8 cellular contexts compared by ENCODE assay signal in genomic region chrX:154378799-154379568, GRCh38. TPM values are rescaled to one million over a fixed set of nuclear protein-coding genes. Genes with fewer than 3 reads are reported as not detected.
DNase-seq lines count a peak whose midpoint lies in the region; ATAC-seq and TF ChIP-seq lines count a peak whose summit lies in the region.

TSS of gene EMD (plus strand) at chrX:154379295. CDS start at chrX:154379485, 190 bp downstream.

- H3K9me3 ChIP-seq in BLaER1 treated with 17β-estradiol and CSF1 and Interleukin-3, amounts not matched to agents 10 nM and 100 nM (replicated peaks in 1 of 11): peaks cover 26 to 62% (median 46%) of the 10 kb centered on the region in 11 experiments
- no peaks in the 10 kb centered on the region for H3K9me3 ChIP-seq in liver (ENCODE audit: control insufficient read depth in 4 of 4, low read length in 3 of 4)

- peaks cover 22 to 34% (median 28%) of the 10 kb centered on the region in 10 experiments for H3K4me1 ChIP-seq in BLaER1 treated with 17β-estradiol and CSF1 and Interleukin-3, amounts not matched to agents 10 nM and 100 nM
- H3K4me1 ChIP-seq in liver (ENCODE audit: control insufficient read depth in 4 of 4, insufficient read depth in 4 of 4, low read length in 3 of 4): peaks cover 4 to 11% (median 7%) of the 10 kb centered on the region in 4 donors

- peaks cover 0 to 22% (median 11%) of the 10 kb centered on the region in 11 experiments; a peak in 10 of 22 replicates for H4K20me1 ChIP-seq in BLaER1 treated with 17β-estradiol and CSF1 and Interleukin-3, amounts not matched to agents 10 nM and 100 nM

- DNase-seq in NCI-H774 (lab: John Stamatoyannopoulos, UW): peak; percentile 100
- peak; percentile 94 to 95 for DNase-seq in activated CD4-positive, alpha-beta T cell treated with anti-CD3 and anti-CD28 coated beads, Interleukin-2, amount 50 U/mL, for 48 hours
- DNase-seq in dermis blood vessel endothelial cell: peak; percentile 97
- peak; percentile 95 for DNase-seq in stimulated activated CD4-positive, alpha-beta T cell treated with anti-CD3 and anti-CD28 coated beads, Interleukin-4, amount 100 ng/mL, for 24 hours

- H3K27ac ChIP-seq in BLaER1 treated with 17β-estradiol and CSF1 and Interleukin-3, amounts not matched to agents 10 nM and 100 nM: peak within 1 kb of the TSS; percentile 92 to 98 (median 95)
- H3K27ac ChIP-seq in liver (ENCODE audit: low read depth in 1 of 2, low read length in 2 of 2): peak within 1 kb of the TSS; percentile 96 to 98

- H3K4me2 ChIP-seq in BLaER1 treated with 17β-estradiol and CSF1 and Interleukin-3, amounts not matched to agents 10 nM and 100 nM: peak within 1 kb of the TSS; percentile 88 to 92 (median 89)

- peak; percentile 18 for TF ChIP-seq CTCF in liver (IDR thresholded peaks at IDR 0.05; ENCODE audit: low read depth, low read length, missing input control)

- peaks cover 0 to 9% (median 0%) of the 10 kb centered on the region in 11 experiments; a peak in 4 of 22 replicates for H3K36me3 ChIP-seq in BLaER1 treated with 17β-estradiol and CSF1 and Interleukin-3, amounts not matched to agents 10 nM and 100 nM
- H3K36me3 ChIP-seq in liver (ENCODE audit: control insufficient read depth in 4 of 4, insufficient read depth in 3 of 4, low read depth in 1 of 4, low read length in 3 of 4): no peaks in the 10 kb centered on the region

- peak within 1 kb of the TSS; percentile 77 to 90 (median 82) for H3K4me3 ChIP-seq in BLaER1 treated with 17β-estradiol and CSF1 and Interleukin-3, amounts not matched to agents 10 nM and 100 nM
- H3K4me3 ChIP-seq in liver (ENCODE audit: low read depth in 1 of 3, low read length in 3 of 3): peak within 1 kb of the TSS; percentile 69 to 78 (median 72)

- no peak for TF ChIP-seq RAD21 in liver (IDR thresholded peaks at IDR 0.05)

- peak within 1 kb of the TSS; percentile 95 to 99 (median 97) for H3K9ac ChIP-seq in BLaER1 treated with 17β-estradiol and CSF1 and Interleukin-3, amounts not matched to agents 10 nM and 100 nM
- H3K9ac ChIP-seq in liver (ENCODE audit: low read depth in 1 of 2, low read length in 2 of 2): peak within 1 kb of the TSS; percentile 87 to 91

- under 1% methylated on average over 103 of the region's 103 CpGs for WGBS in liver

- peaks cover 3 to 27% (median 14%) of the 10 kb centered on the region in 11 experiments for H3K27me3 ChIP-seq in BLaER1 treated with 17β-estradiol and CSF1 and Interleukin-3, amounts not matched to agents 10 nM and 100 nM
- no peaks in the 10 kb centered on the region for H3K27me3 ChIP-seq in liver (ENCODE audit: control insufficient read depth in 4 of 4, insufficient read depth in 4 of 4, low read length in 3 of 4)

- peak; percentile 81 for ATAC-seq in GM19372 (IDR thresholded peaks at IDR 0.05; ENCODE audit: low read depth, unreplicated experiment)
- peak; percentile 57 for ATAC-seq in HG03558 (IDR thresholded peaks at IDR 0.05; ENCODE audit: extremely low read depth, unreplicated experiment)

TF ChIP-seq in liver, 16 proteins besides CTCF, POLR2A, EP300 and RAD21:
- TF ChIP-seq HNF4A (conservative IDR thresholded peaks at IDR 0.05) (no peak), GABPA (IDR thresholded peaks at IDR 0.05 in 1 of 2, conservative IDR thresholded peaks at IDR 0.05 in 1 of 2) (peak in 1 of 2 donors; percentile 41), REST (IDR thresholded peaks at IDR 0.05) (peak; percentile 75), MAX (IDR thresholded peaks at IDR 0.05) (no peak), FOXA2 (IDR thresholded peaks at IDR 0.05) (no peak), YY1 (IDR thresholded peaks at IDR 0.05) (no peak), JUND (IDR thresholded peaks at IDR 0.05) (no peak), TAF1 (conservative IDR thresholded peaks at IDR 0.05) (no peak), FOXA1 (IDR thresholded peaks at IDR 0.05) (peak; percentile 8), HNF4G (IDR thresholded peaks at IDR 0.05) (no peak), SP1 (IDR thresholded peaks at IDR 0.05) (peak; percentile 96), ZBTB33 (IDR thresholded peaks at IDR 0.05) (peak; percentile 98), RXRA (IDR thresholded peaks at IDR 0.05) (peak; percentile 32 to 40), EGR1 (IDR thresholded peaks at IDR 0.05; ENCODE audit: low read depth in 2 of 2) (no peak), NR2F2 (IDR thresholded peaks at IDR 0.05) (peak; percentile 11), ATF3 (IDR thresholded peaks at IDR 0.05) (no peak)

RNA-seq across cellular contexts. Expression of gene EMD, which starts in this region (rescaled TPM):
- 10.6 and 17.2 TPM in 2 replicates for total RNA-seq in dermis blood vessel endothelial cell
- total RNA-seq in liver: 10 to 100 TPM; 11.6 to 18.5 TPM
- polyA plus RNA-seq in liver: 10 to 100 TPM; 15.5 to 38.0 TPM

Comparison
In these comparisons a context has a peak if more than half of its experiments do, and no peak if none do; other contexts are left out.
1. Peak in every context shown above with its lines: DNase-seq, ATAC-seq, H3K4me3 ChIP-seq and H3K27ac ChIP-seq.